Comparison of ENCODE assay signal across 17 cellular contexts in genomic region chr22:32144875-32145274, GRCh38. TPM values are rescaled to one million over a fixed set of nuclear protein-coding genes. Genes with fewer than 3 reads are reported as not detected.
A peak's percentile ranks its signal among the peaks of the same experiment; 100 is the strongest.
DNase-seq lines count a peak whose midpoint lies in the region; ATAC-seq and TF ChIP-seq lines count a peak whose summit lies in the region.
"Had no signal": no experiment of that assay in that cellular context is flagged by ENCODE, and none has a peak within 500 bp of the region (broad histone marks: within the 10 kb centered on the region; RNA-seq: fewer than 3 reads in every experiment).

No MANE protein-coding gene starts in this region.

- no peak overlapping the region for H3K27ac ChIP-seq in naive thymus-derived CD4-positive, alpha-beta T cell (ENCODE audit: low read depth, low read length)
- no peak overlapping the region for H3K27ac ChIP-seq in MM.1S (ENCODE audit: low read length)
- H3K27ac ChIP-seq: A549, tibial nerve had no signal

- no peaks in the 10 kb centered on the region for H3K9me3 ChIP-seq in naive thymus-derived CD4-positive, alpha-beta T cell (ENCODE audit: control insufficient read depth in 2 of 3, low read length in 3 of 3)
- H3K9me3 ChIP-seq in MM.1S (replicated peaks; ENCODE audit: insufficient read depth, low read length): no peaks in the 10 kb centered on the region
- H3K9me3 ChIP-seq: A549 had no signal

- intact Hi-C loops in activated CD4-positive, alpha-beta T cell treated with anti-CD3 and anti-CD28 coated beads for 36 hours (cut with DNase I, micrococcal nuclease): loop anchor here (5.0 to 10.0 kb wide), 3 partner anchors 57 to 853 kb away; partner anchors contain the start of gene PIK3IP1 (in 1 of the 2)
- intact Hi-C loops in activated CD4-positive, alpha-beta memory T cell treated with anti-CD3 and anti-CD28 coated beads for 36 hours (cut with micrococcal nuclease): loop anchor here (5.0 kb wide), 1 partner anchor 122 kb away; no protein-coding TSS in a partner anchor
- intact Hi-C loops in naive thymus-derived CD4-positive, alpha-beta T cell (cut with micrococcal nuclease): loop anchor here in 1 of 2 donors (5.0 kb wide), 3 partner anchors 62 to 327 kb away; partner anchors contain the start of genes FBXO7, RFPL2 and RTCB

- H3K4me1 ChIP-seq in naive thymus-derived CD4-positive, alpha-beta T cell (ENCODE audit: control insufficient read depth in 2 of 2, insufficient read depth in 2 of 2, low read length in 2 of 2): peaks cover 0 to 8% of the 10 kb centered on the region in 2 donors
- no peaks in the 10 kb centered on the region for H3K4me1 ChIP-seq in MM.1S (ENCODE audit: low read length)
- H3K4me1 ChIP-seq: A549, tibial nerve had no signal

- peaks cover 38% of the 10 kb centered on the region for H3K4me1 Mint-ChIP-seq in activated CD4-positive, alpha-beta T cell treated with anti-CD3 and anti-CD28 coated beads for 36 hours
- peaks cover 46% of the 10 kb centered on the region for H3K4me1 Mint-ChIP-seq in activated CD4-positive, alpha-beta memory T cell treated with anti-CD3 and anti-CD28 coated beads for 36 hours (ENCODE audit: low read depth)
- H3K4me1 Mint-ChIP-seq in naive thymus-derived CD4-positive, alpha-beta T cell: peaks cover 22 to 52% (median 36%) of the 10 kb centered on the region in 7 donors

- H3K27me3 ChIP-seq in naive thymus-derived CD4-positive, alpha-beta T cell (ENCODE audit: control insufficient read depth in 2 of 2, insufficient read depth in 2 of 2, low read length in 2 of 2): no peaks in the 10 kb centered on the region
- H3K27me3 ChIP-seq in MM.1S (replicated peaks; ENCODE audit: insufficient read depth, low read length): no peaks in the 10 kb centered on the region
- H3K27me3 ChIP-seq: tibial nerve had no signal

- H4K20me1 ChIP-seq in MM.1S (ENCODE audit: insufficient read depth, low read length): no peaks in the 10 kb centered on the region

- no peaks in the 10 kb centered on the region for H3K9me2 ChIP-seq in MM.1S (replicated peaks; ENCODE audit: insufficient read depth, low read length)

- H3K36me3 Mint-ChIP-seq in activated CD4-positive, alpha-beta T cell treated with anti-CD3 and anti-CD28 coated beads for 36 hours (ENCODE audit: low read depth): no peaks in the 10 kb centered on the region
- no peaks in the 10 kb centered on the region for H3K36me3 Mint-ChIP-seq in activated CD4-positive, alpha-beta memory T cell treated with anti-CD3 and anti-CD28 coated beads for 36 hours
- H3K36me3 Mint-ChIP-seq in naive thymus-derived CD4-positive, alpha-beta T cell: peaks cover 0 to 4% (median 4%) of the 10 kb centered on the region in 5 donors

- POLR2A ChIA-PET in activated CD4-positive, alpha-beta T cell treated with anti-CD3 and anti-CD28 coated beads for 36 hours (lab: Charles Lee): no interaction called here
- POLR2A ChIA-PET in activated CD4-positive, alpha-beta memory T cell treated with anti-CD3 and anti-CD28 coated beads for 36 hours (lab: Charles Lee): no interaction called here
- POLR2A ChIA-PET in naive thymus-derived CD4-positive, alpha-beta T cell (lab: Charles Lee): interaction anchor here (1.4 kb wide), 1 partner anchor 14 kb away, joined by 3 read pairs; no protein-coding TSS in a partner anchor

- H3F3A ChIP-seq in MM.1S (ENCODE audit: insufficient read depth, low read length): no peaks in the 10 kb centered on the region

- peaks cover 6% of the 10 kb centered on the region for H3K9me3 Mint-ChIP-seq in activated CD4-positive, alpha-beta T cell treated with anti-CD3 and anti-CD28 coated beads for 36 hours (ENCODE audit: low read depth)
- peaks cover 10% of the 10 kb centered on the region for H3K9me3 Mint-ChIP-seq in activated CD4-positive, alpha-beta memory T cell treated with anti-CD3 and anti-CD28 coated beads for 36 hours
- peaks cover 3 to 26% (median 9%) of the 10 kb centered on the region in 11 donors for H3K9me3 Mint-ChIP-seq in naive thymus-derived CD4-positive, alpha-beta T cell

- no peak overlapping the region for H2AFZ ChIP-seq in MM.1S (ENCODE audit: low read length)

- ATAC-seq in activated CD4-positive, alpha-beta T cell treated with anti-CD3 and anti-CD28 coated beads for 36 hours: peak; percentile 7
- ATAC-seq in naive thymus-derived CD4-positive, alpha-beta T cell: peak; percentile 83
- no peak for ATAC-seq in HG02884 (IDR thresholded peaks at IDR 0.05; ENCODE audit: unreplicated experiment)
- ATAC-seq: A549 had no signal

- H3K4me2 ChIP-seq in MM.1S (ENCODE audit: low read depth, low read length): no peak overlapping the region
- H3K4me2 ChIP-seq: A549 had no signal

- no peaks in the 10 kb centered on the region for H3K36me3 ChIP-seq in naive thymus-derived CD4-positive, alpha-beta T cell (ENCODE audit: control insufficient read depth in 2 of 3, insufficient read depth in 3 of 3, low read length in 3 of 3)
- no peaks in the 10 kb centered on the region for H3K36me3 ChIP-seq in MM.1S (replicated peaks; ENCODE audit: insufficient read depth, low read length)
- H3K36me3 ChIP-seq: tibial nerve had no signal

- no peaks in the 10 kb centered on the region for H3K79me2 ChIP-seq in MM.1S (ENCODE audit: low read length)

- H3K4me3 Mint-ChIP-seq in activated CD4-positive, alpha-beta T cell treated with anti-CD3 and anti-CD28 coated beads for 36 hours: no peak overlapping the region
- H3K4me3 Mint-ChIP-seq in activated CD4-positive, alpha-beta memory T cell treated with anti-CD3 and anti-CD28 coated beads for 36 hours: no peak overlapping the region
- peak overlapping the region in 6 of 10 donors; percentile 9 to 61 (median 28) for H3K4me3 Mint-ChIP-seq in naive thymus-derived CD4-positive, alpha-beta T cell

- H3K4me3 ChIP-seq in naive thymus-derived CD4-positive, alpha-beta T cell (ENCODE audit: low read length): no peak overlapping the region
- H3K4me3 ChIP-seq in MM.1S (ENCODE audit: low read length): no peak overlapping the region
- H3K4me3 ChIP-seq: A549, tibial nerve had no signal

- no peak for DNase-seq in activated CD4-positive, alpha-beta T cell treated with anti-CD3 and anti-CD28 coated beads for 36 hours
- no peak for DNase-seq in activated CD4-positive, alpha-beta T cell treated with anti-CD3 and anti-CD28 coated beads, Interleukin-2, amount 50 U/mL, for 4 hours
- DNase-seq in MV-4-11 (lab: John Stamatoyannopoulos, UW): peak; percentile 98
- DNase-seq in activated CD4-positive, alpha-beta memory T cell treated with anti-CD3 and anti-CD28 coated beads for 36 hours: peak; percentile 26
- DNase-seq in naive thymus-derived CD4-positive, alpha-beta T cell: peak in 6 of 9 donors; percentile 16 to 62 (median 36)
- no peak for DNase-seq in stimulated activated CD8-positive, alpha-beta memory T cell treated with anti-CD3 and anti-CD28 coated beads, Interleukin-4, amount 100 ng/mL, for 48 hours
- DNase-seq in MM.1S: no peak
- DNase-seq: activated T-cell treated with anti-CD3 and anti-CD28 coated beads, Interleukin-2, amount 50 U/mL, for 72 hours; caudate nucleus; DMS79 treated with DMSO at 0.1 percent for 48 hours; NCI-H1436; NCI-H524 treated with DMSO at 0.1 percent for 48 hours; T-helper 9 cell had no signal

- H3K27me3 Mint-ChIP-seq in activated CD4-positive, alpha-beta T cell treated with anti-CD3 and anti-CD28 coated beads for 36 hours: no peaks in the 10 kb centered on the region
- H3K27me3 Mint-ChIP-seq in activated CD4-positive, alpha-beta memory T cell treated with anti-CD3 and anti-CD28 coated beads for 36 hours: no peaks in the 10 kb centered on the region
- H3K27me3 Mint-ChIP-seq in naive thymus-derived CD4-positive, alpha-beta T cell: peaks cover 0 to 4% (median 0%) of the 10 kb centered on the region in 5 donors

- no peak for TF ChIP-seq CTCF in MM.1S (IDR thresholded peaks at IDR 0.05; ENCODE audit: low read length)

- H3K9ac ChIP-seq in MM.1S (ENCODE audit: low read length): no peak overlapping the region

- no peak overlapping the region for H3K27ac Mint-ChIP-seq in activated CD4-positive, alpha-beta T cell treated with anti-CD3 and anti-CD28 coated beads for 36 hours
- H3K27ac Mint-ChIP-seq in activated CD4-positive, alpha-beta memory T cell treated with anti-CD3 and anti-CD28 coated beads for 36 hours: peak overlapping the region; percentile 92
- H3K27ac Mint-ChIP-seq in naive thymus-derived CD4-positive, alpha-beta T cell: peak overlapping the region; percentile 1 to 90 (median 40)

- CTCF ChIA-PET in activated CD4-positive, alpha-beta T cell treated with anti-CD3 and anti-CD28 coated beads for 36 hours (lab: Charles Lee): interaction anchor here (0.6 to 0.7 kb wide), 3 partner anchors 30 to 154 kb away, joined by 3 read pairs; no protein-coding TSS in a partner anchor
- CTCF ChIA-PET in activated CD4-positive, alpha-beta memory T cell treated with anti-CD3 and anti-CD28 coated beads for 36 hours (lab: Charles Lee): no interaction called here
- CTCF ChIA-PET in naive thymus-derived CD4-positive, alpha-beta T cell (lab: Charles Lee): no interaction called here

RNA-seq across cellular contexts. Expression of gene C22orf42, which starts 14.2 kb away (rescaled TPM):
- not detected for total RNA-seq in activated CD4-positive, alpha-beta T cell treated with anti-CD3 and anti-CD28 coated beads for 36 hours
- total RNA-seq in activated CD4-positive, alpha-beta memory T cell treated with anti-CD3 and anti-CD28 coated beads for 36 hours: not detected
- total RNA-seq in naive thymus-derived CD4-positive, alpha-beta T cell: not detected
- polyA plus RNA-seq in naive thymus-derived CD4-positive, alpha-beta T cell: not detected
- total RNA-seq: activated T-cell treated with anti-CD3 and anti-CD28 coated beads, Interleukin-2, amount 50 U/mL, for 72 hours; tibial nerve had no signal
- polyA plus RNA-seq: A549, esophagus had no signal

RNA-seq across cellular contexts. Expression of gene RFPL2, which starts 60.0 kb away (rescaled TPM):
- not detected for total RNA-seq in activated CD4-positive, alpha-beta T cell treated with anti-CD3 and anti-CD28 coated beads for 36 hours
- under 1 TPM; 0.52 to 0.53 TPM for total RNA-seq in activated CD4-positive, alpha-beta memory T cell treated with anti-CD3 and anti-CD28 coated beads for 36 hours
- total RNA-seq in naive thymus-derived CD4-positive, alpha-beta T cell: 1 to 10 TPM in 1 of 5 experiments, under 1 TPM in 4; 0.15 to 1.1 (median 0.40) TPM
- polyA plus RNA-seq in naive thymus-derived CD4-positive, alpha-beta T cell: 1 to 10 TPM in 1 of 2 donors, under 1 TPM in 1; 0.27 to 3.9 TPM
- total RNA-seq: tibial nerve had no signal

Comparison
In these comparisons a context has a peak if more than half of its experiments do, and no peak if none do; other contexts are left out.
1. DNase-seq: peak in MV-4-11 (single experiment), activated CD4-positive, alpha-beta memory T cell treated with anti-CD3 and anti-CD28 coated beads for 36 hours (single experiment) and naive thymus-derived CD4-positive, alpha-beta T cell (6 of 9); none in activated CD4-positive, alpha-beta T cell treated with anti-CD3 and anti-CD28 coated beads for 36 hours (single experiment), activated CD4-positive, alpha-beta T cell treated with anti-CD3 and anti-CD28 coated beads, Interleukin-2, amount 50 U/mL, for 4 hours (0 of 2), stimulated activated CD8-positive, alpha-beta memory T cell treated with anti-CD3 and anti-CD28 coated beads, Interleukin-4, amount 100 ng/mL, for 48 hours (single experiment) and MM.1S (single experiment).
2. H3K4me3 Mint-ChIP-seq: peak in naive thymus-derived CD4-positive, alpha-beta T cell (6 of 10); none in activated CD4-positive, alpha-beta T cell treated with anti-CD3 and anti-CD28 coated beads for 36 hours (single experiment) and activated CD4-positive, alpha-beta memory T cell treated with anti-CD3 and anti-CD28 coated beads for 36 hours (single experiment).